ENCODE assay signal across 8 cellular contexts in genomic region chr12:104456950-104457745, GRCh38. TPM values are rescaled to one million over a fixed set of nuclear protein-coding genes. Genes with fewer than 3 reads are reported as not detected.
DNase-seq lines count a peak whose midpoint lies in the region; ATAC-seq and TF ChIP-seq lines count a peak whose summit lies in the region.

No MANE protein-coding gene starts in this region.

- DNase-seq in DMS53 (lab: John Stamatoyannopoulos, UW): peak; percentile 88
- peak; percentile 83 for DNase-seq in HT1080 (ENCODE audit: low read depth)
- peak; percentile 65 for DNase-seq in OCI-M1 (lab: John Stamatoyannopoulos, UW)
- peak; percentile 54 for DNase-seq in activated T-helper 2 cell treated with anti-CD3 and anti-CD28 coated beads, Interferon-gamma antibody, Interleukin-2, Interleukin-4, amounts not matched to agents 10 μg/mL and 5 μg/mL and 100 μg/mL, durations not matched to agents 14 hours and 24 hours and 36 hours (ENCODE audit: low spot score)
- peak; percentile 81 for DNase-seq in fibroblast of the aortic adventitia (ENCODE audit: low read depth)
- DNase-seq in natural killer cell treated with Interleukin-12 subunit alpha and Interleukin-12 subunit beta and Interleukin-15 and Interleukin-18, amount 100 ng/mL, for 72 hours (ENCODE audit: low spot score): no peak
- DNase-seq in tibial artery: peak; percentile 83 to 84

- H3K27me3 ChIP-seq in tibial artery: no peaks in the 10 kb centered on the region

- no peaks in the 10 kb centered on the region for H3K9me3 ChIP-seq in tibial artery

- peak overlapping the region; percentile 96 for H3K27ac Mint-ChIP-seq in activated T-helper 2 cell treated with anti-CD3 and anti-CD28 coated beads, Interferon-gamma antibody, Interleukin-2, Interleukin-4, amounts not matched to agents 10 μg/mL and 5 μg/mL and 100 μg/mL, durations not matched to agents 14 hours and 24 hours and 36 hours
- peak overlapping the region; percentile 86 to 96 for H3K27ac Mint-ChIP-seq in natural killer cell treated with Interleukin-12 subunit alpha and Interleukin-12 subunit beta and Interleukin-15 and Interleukin-18, amount 100 ng/mL, for 72 hours

- H3K4me1 ChIP-seq in tibial artery: peaks cover 0 to 14% (median 6%) of the 10 kb centered on the region in 4 donors

- intact Hi-C loops in activated T-helper 2 cell treated with anti-CD3 and anti-CD28 coated beads, Interferon-gamma antibody, Interleukin-2, Interleukin-4, amounts not matched to agents 10 μg/mL and 5 μg/mL and 100 μg/mL, durations not matched to agents 14 hours and 24 hours and 36 hours (cut with micrococcal nuclease): loop anchor here (1.0 to 5.0 kb wide), 8 partner anchors 30 to 650 kb away; partner anchors contain the start of gene WASHC4
- intact Hi-C loops in tibial artery (cut with DNase I; ENCODE audit: low total_unique reads): loop anchor here (5.0 kb wide), 3 partner anchors 215 to 1835 kb away; no protein-coding TSS in a partner anchor

- peak overlapping the region; percentile 79 to 81 for H3K27ac ChIP-seq in tibial artery

- H3K4me3 Mint-ChIP-seq in activated T-helper 2 cell treated with anti-CD3 and anti-CD28 coated beads, Interferon-gamma antibody, Interleukin-2, Interleukin-4, amounts not matched to agents 10 μg/mL and 5 μg/mL and 100 μg/mL, durations not matched to agents 14 hours and 24 hours and 36 hours (ENCODE audit: low read depth): peak overlapping the region; percentile 98
- H3K4me3 Mint-ChIP-seq in natural killer cell treated with Interleukin-12 subunit alpha and Interleukin-12 subunit beta and Interleukin-15 and Interleukin-18, amount 100 ng/mL, for 72 hours: peak overlapping the region; percentile 99

- no peaks in the 10 kb centered on the region for H3K27me3 Mint-ChIP-seq in activated T-helper 2 cell treated with anti-CD3 and anti-CD28 coated beads, Interferon-gamma antibody, Interleukin-2, Interleukin-4, amounts not matched to agents 10 μg/mL and 5 μg/mL and 100 μg/mL, durations not matched to agents 14 hours and 24 hours and 36 hours (ENCODE audit: low read depth)
- no peaks in the 10 kb centered on the region for H3K27me3 Mint-ChIP-seq in natural killer cell treated with Interleukin-12 subunit alpha and Interleukin-12 subunit beta and Interleukin-15 and Interleukin-18, amount 100 ng/mL, for 72 hours

- ATAC-seq in GM21381 (IDR thresholded peaks at IDR 0.05; ENCODE audit: unreplicated experiment): peak; percentile 13
- ATAC-seq in natural killer cell treated with Interleukin-12 subunit alpha and Interleukin-12 subunit beta and Interleukin-15 and Interleukin-18, amount 100 ng/mL, for 72 hours: peak; percentile 43 to 52

- TF ChIP-seq CTCF in fibroblast of the aortic adventitia (IDR thresholded peaks at IDR 0.05; ENCODE audit: insufficient read depth, low read length) (peak; percentile 56), tibial artery (IDR thresholded peaks at IDR 0.05) (peak; percentile 29 to 37)

- no peaks in the 10 kb centered on the region for H3K9me3 Mint-ChIP-seq in activated T-helper 2 cell treated with anti-CD3 and anti-CD28 coated beads, Interferon-gamma antibody, Interleukin-2, Interleukin-4, amounts not matched to agents 10 μg/mL and 5 μg/mL and 100 μg/mL, durations not matched to agents 14 hours and 24 hours and 36 hours
- H3K9me3 Mint-ChIP-seq in natural killer cell treated with Interleukin-12 subunit alpha and Interleukin-12 subunit beta and Interleukin-15 and Interleukin-18, amount 100 ng/mL, for 72 hours: no peaks in the 10 kb centered on the region

- peaks cover 33% of the 10 kb centered on the region for H3K4me1 Mint-ChIP-seq in activated T-helper 2 cell treated with anti-CD3 and anti-CD28 coated beads, Interferon-gamma antibody, Interleukin-2, Interleukin-4, amounts not matched to agents 10 μg/mL and 5 μg/mL and 100 μg/mL, durations not matched to agents 14 hours and 24 hours and 36 hours (ENCODE audit: low read depth)
- H3K4me1 Mint-ChIP-seq in natural killer cell treated with Interleukin-12 subunit alpha and Interleukin-12 subunit beta and Interleukin-15 and Interleukin-18, amount 100 ng/mL, for 72 hours (ENCODE audit: low read depth in 2 of 2): peaks cover 22 to 32% of the 10 kb centered on the region in 2 donors

- H3K4me3 ChIP-seq in fibroblast of the aortic adventitia (ENCODE audit: low read depth, low read length) (peak overlapping the region; percentile 88), tibial artery (peak overlapping the region; percentile 59 to 72)

- no peaks in the 10 kb centered on the region for H3K36me3 ChIP-seq in tibial artery

- peaks cover 21% of the 10 kb centered on the region for H3K36me3 Mint-ChIP-seq in activated T-helper 2 cell treated with anti-CD3 and anti-CD28 coated beads, Interferon-gamma antibody, Interleukin-2, Interleukin-4, amounts not matched to agents 10 μg/mL and 5 μg/mL and 100 μg/mL, durations not matched to agents 14 hours and 24 hours and 36 hours (ENCODE audit: low read depth)
- peaks cover 12% of the 10 kb centered on the region for H3K36me3 Mint-ChIP-seq in natural killer cell treated with Interleukin-12 subunit alpha and Interleukin-12 subunit beta and Interleukin-15 and Interleukin-18, amount 100 ng/mL, for 72 hours

RNA-seq across cellular contexts. Expression of gene CHST11, which starts 0.4 kb away (rescaled TPM):
- 38.0 and 54.3 TPM in 2 replicates for total RNA-seq in HT1080 (2014; rRNA removed; shearing (Covaris generic))
- 29.8 and 35.2 TPM in 2 replicates for polyA plus RNA-seq in HT1080 (2015; cell fraction: cytosol; rRNA removed)
- polyA plus RNA-seq in HT1080 (2015; cell fraction: nucleus; rRNA removed): 46.0 and 49.2 TPM in 2 replicates
- total RNA-seq in activated T-helper 2 cell treated with anti-CD3 and anti-CD28 coated beads, Interferon-gamma antibody, Interleukin-2, Interleukin-4, amounts not matched to agents 10 μg/mL and 5 μg/mL and 100 μg/mL, durations not matched to agents 14 hours and 24 hours and 36 hours: 41.0 and 50.6 TPM in 2 replicates
- 10.8 and 13.4 TPM in 2 replicates for total RNA-seq in fibroblast of the aortic adventitia (ENCODE audit: low replicate concordance)
- 100 to 1,000 TPM; 195 to 374 TPM for total RNA-seq in natural killer cell treated with Interleukin-12 subunit alpha and Interleukin-12 subunit beta and Interleukin-15 and Interleukin-18, amount 100 ng/mL, for 72 hours
